In the genomic region with DNA sequence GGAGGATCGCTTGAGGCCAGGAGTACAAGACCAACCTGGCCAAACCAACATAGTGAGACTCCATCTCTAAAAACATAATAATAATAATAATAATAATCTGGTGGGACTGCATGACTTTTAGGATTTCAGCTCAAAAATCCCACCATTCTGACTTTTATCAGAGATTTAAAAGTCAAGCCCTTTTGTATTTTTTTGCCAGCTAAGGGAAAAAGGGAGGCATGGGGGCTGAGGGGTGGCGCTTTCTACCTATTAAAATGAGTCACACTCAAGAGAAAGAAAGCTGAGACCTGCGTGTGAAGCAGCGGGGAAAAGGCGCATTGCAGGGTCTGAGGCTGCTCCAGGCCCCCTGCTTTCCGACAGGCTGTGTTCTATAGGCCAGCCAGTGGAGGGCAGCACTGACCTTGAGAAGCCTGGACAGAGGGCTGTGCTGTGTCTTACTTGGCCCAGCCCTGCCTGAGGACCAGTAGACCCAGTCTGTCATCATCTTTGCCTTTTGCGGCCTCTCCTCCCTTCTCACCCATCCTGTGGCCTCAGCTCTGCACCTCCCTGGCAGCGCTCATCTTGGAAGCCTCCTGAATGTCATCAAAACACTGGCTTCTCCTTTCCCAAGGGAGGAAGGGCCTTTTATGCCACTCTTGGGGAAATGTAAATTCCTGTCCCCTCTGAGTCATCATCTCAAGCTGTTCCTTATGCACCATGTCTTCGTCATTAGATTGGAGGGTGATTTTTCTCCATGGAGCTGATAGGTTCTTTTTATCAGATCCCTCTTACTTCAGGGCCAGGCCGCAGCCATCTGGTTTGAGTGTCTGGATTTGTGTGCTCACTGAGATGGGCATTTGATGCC, we compare ENCODE assay signal across 8 cellular contexts. TPM values are rescaled to one million over a fixed set of nuclear protein-coding genes. Genes with fewer than 3 reads are reported as not detected.
DNase-seq lines count a peak whose midpoint lies in the region; ATAC-seq and TF ChIP-seq lines count a peak whose summit lies in the region.
"Had no signal": no experiment of that assay in that cellular context is flagged by ENCODE, and none has a peak within 500 bp of the region (broad histone marks: within the 10 kb centered on the region; RNA-seq: fewer than 3 reads in every experiment).

No MANE protein-coding gene starts in this region.

- CTCF ChIA-PET in Panc1 (lab: Charles Lee): no interaction called here

- in situ Hi-C loops in Panc1 (cut with HindIII; ENCODE audit: low pct_unique_long_range_greater_than_20kb, low sequenced_read_pairs): no loop called here
- in situ Hi-C loops in T47D (cut with HindIII; ENCODE audit: low pct_unique_long_range_greater_than_20kb, low sequenced_read_pairs): no loop called here

- no peak overlapping the region for H3K27ac ChIP-seq in Panc1 (ENCODE audit: low read length)

- H3K27me3 ChIP-seq in Panc1 (ENCODE audit: control insufficient read depth, insufficient read depth, low read length): no peaks in the 10 kb centered on the region

- no peaks in the 10 kb centered on the region for H3K9me3 ChIP-seq in Panc1 (ENCODE audit: control insufficient read depth, insufficient read depth, low read depth, low read length)

- DNase-seq in Daoy (ENCODE audit: low read depth) (peak; percentile 88), HuH-7 (ENCODE audit: low spot score) (peak; percentile 74), Panc1 (ENCODE audit: low read depth, low spot score) (no peak), T47D (ENCODE audit: low read depth in 1 of 2, low spot score in 1 of 2) (peak; percentile 76 to 84), iris pigment epithelial cell (ENCODE audit: low read depth) (peak; percentile 83)
- peak; percentile 10 to 19 for DNase-seq in stimulated activated CD8-positive, alpha-beta memory T cell treated with anti-CD3 and anti-CD28 coated beads, Interleukin-15, amount 100 ng/mL, for 48 hours (ENCODE audit: low read depth in 2 of 2)

- H3K4me1 ChIP-seq in Panc1 (ENCODE audit: control insufficient read depth, insufficient read depth, low read length): no peaks in the 10 kb centered on the region

- no TSS peak for BruUV-seq in Panc1 (replicated peaks; lab: Mats Ljungman, UMichigan)

- H3K36me3 ChIP-seq in Panc1 (ENCODE audit: control insufficient read depth, insufficient read depth, low read length): peaks cover 2% of the 10 kb centered on the region; the same call in 1 of the 2 replicates

- intact Hi-C loops in Panc1 (cut with micrococcal nuclease; ENCODE audit: unreplicated experiment): loop anchor here (10.0 kb wide), 1 partner anchor 132 kb away; no protein-coding TSS in a partner anchor

- ATAC-seq in Panc1 (peak; percentile 87), HG03378 (IDR thresholded peaks at IDR 0.05; ENCODE audit: unreplicated experiment) (no peak)

- H3K4me3 ChIP-seq in Panc1 (ENCODE audit: low read depth in 2 of 2, low read length in 2 of 2): no peak overlapping the region

- POLR2A ChIA-PET in Panc1 (lab: Charles Lee): no interaction called here

- TF ChIP-seq CTCF in Panc1 (IDR thresholded peaks at IDR 0.05): peak; percentile 79

RNA-seq across cellular contexts. Expression of gene MAPK8IP1, which starts 12.7 kb away (rescaled TPM):
- total RNA-seq in Daoy (2014; rRNA removed; shearing (Covaris generic)): 6.6 and 8.5 TPM in 2 replicates
- 12.7 TPM for total RNA-seq in Panc1 (2021; ENCODE audit: unreplicated experiment)
- polyA plus RNA-seq in Panc1 (2012; ENCODE audit: insufficient read length): 17.7 TPM

RNA-seq across cellular contexts. Expression of gene CRY2, which starts 25.5 kb away (rescaled TPM):
- total RNA-seq in Daoy (2014; rRNA removed; shearing (Covaris generic)): 5.3 and 14.7 TPM in 2 replicates
- 14.6 TPM for total RNA-seq in Panc1 (2021; ENCODE audit: unreplicated experiment)
- 7.2 TPM for polyA plus RNA-seq in Panc1 (2012; ENCODE audit: insufficient read length)

RNA-seq across cellular contexts. Expression of gene FREY1, which starts 34.3 kb away (rescaled TPM):
- 0.23 and 0.39 TPM in 2 replicates for total RNA-seq in Daoy (2014; rRNA removed; shearing (Covaris generic))
- total RNA-seq in Panc1 (2021; ENCODE audit: unreplicated experiment): 1.4 TPM
- polyA plus RNA-seq in Panc1 (2012; ENCODE audit: insufficient read length): not detected

RNA-seq across cellular contexts. Expression of gene PEX16, which starts 44.9 kb away (rescaled TPM):
- total RNA-seq in Daoy (2014; rRNA removed; shearing (Covaris generic)): 26.8 and 35.7 TPM in 2 replicates
- total RNA-seq in Panc1 (2021; ENCODE audit: unreplicated experiment): 37.5 TPM
- 56.2 TPM for polyA plus RNA-seq in Panc1 (2012; ENCODE audit: insufficient read length)

RNA-seq across cellular contexts. Expression of gene LARGE2, which starts 49.7 kb away (rescaled TPM):
- 0.92 and 1.0 TPM in 2 replicates for total RNA-seq in Daoy (2014; rRNA removed; shearing (Covaris generic))
- total RNA-seq in Panc1 (2021; ENCODE audit: unreplicated experiment): 1.4 TPM
- polyA plus RNA-seq in Panc1 (2012; ENCODE audit: insufficient read length): 3.7 TPM
- total RNA-seq: subcutaneous adipose tissue had no signal
